Comparison of ENCODE assay signal across 1 cellular context in the genomic region with DNA sequence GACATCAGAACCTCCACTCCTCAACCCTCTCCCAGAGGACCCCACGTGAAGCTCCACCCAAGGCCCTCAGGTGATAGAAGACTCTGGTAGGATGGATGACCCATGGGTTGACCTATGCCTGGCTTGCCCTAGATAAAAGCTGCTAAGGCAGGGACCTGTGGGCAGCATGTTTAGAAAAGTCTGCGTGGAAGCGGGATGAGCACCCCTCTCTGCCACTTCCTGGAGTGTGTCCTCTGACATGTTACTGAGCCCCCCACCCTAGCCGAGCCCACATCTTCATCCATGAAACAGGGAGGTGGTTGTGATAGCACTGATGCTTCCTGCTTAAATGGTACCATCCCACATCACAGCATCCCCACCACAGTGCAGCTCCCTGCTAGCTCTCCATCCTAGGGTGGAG.
TF ChIP-seq lines count a peak whose summit lies in the region.

No MANE protein-coding gene starts in this region.

TF ChIP-seq in IMR-90, 13 proteins besides CTCF, POLR2A, EP300 and RAD21:
- TF ChIP-seq NFE2L2 (IDR thresholded peaks at IDR 0.05; ENCODE audit: low read depth, low read length) (no peak), FOS (IDR thresholded peaks at IDR 0.05; ENCODE audit: low read depth, low read length) (no peak), RCOR1 (IDR thresholded peaks at IDR 0.05; ENCODE audit: insufficient replicate concordance, low read length) (no peak), MAFK (IDR thresholded peaks at IDR 0.05; ENCODE audit: low read depth, low read length) (no peak), CHD1 (IDR thresholded peaks at IDR 0.05; ENCODE audit: low read depth, low read length) (no peak), BHLHE40 (IDR thresholded peaks at IDR 0.05; ENCODE audit: low read depth, low read length) (no peak), MXI1 (IDR thresholded peaks at IDR 0.05; ENCODE audit: borderline replicate concordance, low read depth, low read length) (no peak), CEBPB (IDR thresholded peaks at IDR 0.05; ENCODE audit: low read depth, low read length) (no peak), RFX5 (IDR thresholded peaks at IDR 0.05; ENCODE audit: low read depth, low read length) (no peak), MAZ (IDR thresholded peaks at IDR 0.05; ENCODE audit: borderline replicate concordance, low read depth, low read length) (no peak), SMC3 (IDR thresholded peaks at IDR 0.05; ENCODE audit: low read depth, low read length) (no peak)
- TF ChIP-seq, protein P1, sequence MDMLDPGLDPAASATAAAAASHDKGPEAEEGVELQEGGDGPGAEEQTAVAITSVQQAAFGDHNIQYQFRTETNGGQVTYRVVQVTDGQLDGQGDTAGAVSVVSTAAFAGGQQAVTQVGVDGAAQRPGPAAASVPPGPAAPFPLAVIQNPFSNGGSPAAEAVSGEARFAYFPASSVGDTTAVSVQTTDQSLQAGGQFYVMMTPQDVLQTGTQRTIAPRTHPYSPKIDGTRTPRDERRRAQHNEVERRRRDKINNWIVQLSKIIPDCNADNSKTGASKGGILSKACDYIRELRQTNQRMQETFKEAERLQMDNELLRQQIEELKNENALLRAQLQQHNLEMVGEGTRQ (IDR thresholded peaks at IDR 0.05; ENCODE audit: low read depth, low read length), result no peak
- TF ChIP-seq, protein P2, sequence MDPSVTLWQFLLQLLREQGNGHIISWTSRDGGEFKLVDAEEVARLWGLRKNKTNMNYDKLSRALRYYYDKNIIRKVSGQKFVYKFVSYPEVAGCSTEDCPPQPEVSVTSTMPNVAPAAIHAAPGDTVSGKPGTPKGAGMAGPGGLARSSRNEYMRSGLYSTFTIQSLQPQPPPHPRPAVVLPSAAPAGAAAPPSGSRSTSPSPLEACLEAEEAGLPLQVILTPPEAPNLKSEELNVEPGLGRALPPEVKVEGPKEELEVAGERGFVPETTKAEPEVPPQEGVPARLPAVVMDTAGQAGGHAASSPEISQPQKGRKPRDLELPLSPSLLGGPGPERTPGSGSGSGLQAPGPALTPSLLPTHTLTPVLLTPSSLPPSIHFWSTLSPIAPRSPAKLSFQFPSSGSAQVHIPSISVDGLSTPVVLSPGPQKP (IDR thresholded peaks at IDR 0.05; ENCODE audit: borderline replicate concordance, low read depth, low read length), result no peak
